ENCODE assay signal across 1 cellular context in genomic region chr15:70926914-70927313, GRCh38. TPM values are rescaled to one million over a fixed set of nuclear protein-coding genes. Genes with fewer than 3 reads are reported as not detected.
"Had no signal": no experiment of that assay in that cellular context is flagged by ENCODE, and none has a peak within 500 bp of the region (broad histone marks: within the 10 kb centered on the region; RNA-seq: fewer than 3 reads in every experiment).

No MANE protein-coding gene starts in this region.

RNA-seq across cellular contexts. Expression of gene LRRC49, which starts 34.3 kb away (rescaled TPM):
- total RNA-seq: naive thymus-derived CD8-positive, alpha-beta T cell had no signal
- polyA plus RNA-seq: naive thymus-derived CD8-positive, alpha-beta T cell had no signal

RNA-seq across cellular contexts. Expression of gene THAP10, which starts 34.7 kb away (rescaled TPM):
- total RNA-seq: naive thymus-derived CD8-positive, alpha-beta T cell had no signal
- polyA plus RNA-seq: naive thymus-derived CD8-positive, alpha-beta T cell had no signal
